Comparison of ENCODE assay signal across 8 cellular contexts in the genomic region with DNA sequence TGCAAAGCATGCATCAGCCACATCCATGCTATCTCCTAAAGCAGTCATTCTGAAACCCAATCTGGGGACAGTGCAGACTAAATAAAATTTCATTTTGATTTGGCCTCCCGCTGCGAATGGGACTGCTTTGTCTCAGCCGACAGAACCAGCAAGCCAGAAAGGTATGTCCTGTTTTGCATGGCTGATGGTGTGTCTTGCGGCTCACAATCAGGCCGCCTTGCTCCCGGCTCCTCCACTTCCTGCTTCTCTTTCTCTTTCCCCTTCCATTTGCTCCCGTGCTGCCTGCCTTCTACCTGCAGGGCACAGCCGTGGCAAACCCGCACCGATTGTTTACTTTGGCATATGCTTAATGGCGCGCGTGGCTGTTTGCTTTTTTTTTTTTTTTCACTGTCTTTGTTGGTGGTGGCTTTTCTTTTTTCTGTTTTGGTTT.
A peak's percentile ranks its signal among the peaks of the same experiment; 100 is the strongest.
DNase-seq lines count a peak whose midpoint lies in the region; ATAC-seq lines count a peak whose summit lies in the region.

No MANE protein-coding gene starts in this region.

- no peaks in the 10 kb centered on the region for H3K36me3 Mint-ChIP-seq in T-cell
- H3K36me3 Mint-ChIP-seq in effector memory CD8-positive, alpha-beta T cell (ENCODE audit: insufficient read depth), result no peaks in the 10 kb centered on the region

- H3K27ac Mint-ChIP-seq in T-cell, result no peak overlapping the region
- no peak overlapping the region for H3K27ac Mint-ChIP-seq in effector memory CD8-positive, alpha-beta T cell

- H3K4me1 Mint-ChIP-seq in T-cell, result peaks cover 7% of the 10 kb centered on the region in 3 donors
- H3K4me1 Mint-ChIP-seq in effector memory CD8-positive, alpha-beta T cell (ENCODE audit: low read depth in 2 of 2), result peaks cover 0 to 3% of the 10 kb centered on the region in 2 donors

- POLR2A ChIA-PET in T-cell (lab: Charles Lee), result no interaction called here

- H3K27me3 Mint-ChIP-seq in T-cell, result peaks cover 3 to 4% of the 10 kb centered on the region in 2 donors
- H3K27me3 Mint-ChIP-seq in effector memory CD8-positive, alpha-beta T cell, result no peaks in the 10 kb centered on the region

- peak; percentile 56 for DNase-seq in COLO668 (lab: John Stamatoyannopoulos, UW; ENCODE audit: unreplicated experiment)
- peak; percentile 7 for DNase-seq in GM19238 (ENCODE audit: insufficient read length, low spot score)
- no peak for DNase-seq in T-cell
- DNase-seq in kidney tubule cell (ENCODE audit: low spot score), result peak; percentile 94
- DNase-seq in UCSD-AML1 (lab: John Stamatoyannopoulos, UW; ENCODE audit: unreplicated experiment), result no peak
- no peak for DNase-seq in stimulated activated CD8-positive, alpha-beta memory T cell treated with anti-CD3 and anti-CD28 coated beads, Interleukin-4, amount 100 ng/mL, for 48 hours
- DNase-seq in effector memory CD8-positive, alpha-beta T cell, result no peak

- H3K4me3 Mint-ChIP-seq in T-cell, result peak overlapping the region; percentile 36 to 71 (median 64)
- H3K4me3 Mint-ChIP-seq in effector memory CD8-positive, alpha-beta T cell, result peak overlapping the region in 1 of 2 donors; percentile 8

- ATAC-seq in HG03354 (IDR thresholded peaks at IDR 0.05; ENCODE audit: poor library complexity, severe bottlenecking, unreplicated experiment) (peak; percentile 73), T-cell (replicated peaks in 1 of 4) (no peak)
- no peak for ATAC-seq in effector memory CD8-positive, alpha-beta T cell (replicated peaks)

- no peaks in the 10 kb centered on the region for H3K9me3 Mint-ChIP-seq in T-cell
- H3K9me3 Mint-ChIP-seq in effector memory CD8-positive, alpha-beta T cell, result peaks cover 3 to 16% of the 10 kb centered on the region in 2 donors

- CTCF ChIA-PET in T-cell (lab: Charles Lee), result no interaction called here

Comparison
In these comparisons a context has a peak if more than half of its experiments do, and no peak if none do; other contexts are left out.
1. DNase-seq: peak in COLO668 (single experiment), GM19238 (single experiment) and kidney tubule cell (single experiment); none in T-cell (0 of 34), UCSD-AML1 (single experiment), stimulated activated CD8-positive, alpha-beta memory T cell treated with anti-CD3 and anti-CD28 coated beads, Interleukin-4, amount 100 ng/mL, for 48 hours (single experiment) and effector memory CD8-positive, alpha-beta T cell (0 of 3).